In genomic region chr13:76697277-76697676, GRCh38 we compare ENCODE assay signal across 21 cellular contexts.
"Had no signal": no experiment of that assay in that cellular context is flagged by ENCODE, and none has a peak within 500 bp of the region (broad histone marks: within the 10 kb centered on the region; RNA-seq: fewer than 3 reads in every experiment).

No MANE protein-coding gene starts in this region.

- H3K36me3 ChIP-seq: gastroesophageal sphincter, left ventricle myocardium inferior, lower lobe of right lung, neutrophil, sigmoid colon, tibial artery, upper lobe of right lung had no signal

- FAIRE-seq: endothelial cell of umbilical vein, keratinocyte, small intestine had no signal

- H3K4me3 ChIP-seq: coronary artery, gastroesophageal sphincter, left ventricle myocardium inferior, lower lobe of right lung, sigmoid colon, tibial artery, upper lobe of right lung had no signal

- H3K36me3 Mint-ChIP-seq: immature natural killer cell; memory B cell; naive thymus-derived CD8-positive, alpha-beta T cell; stimulated activated memory B cell treated with anti-CD40 and anti-IgM and Interleukin-4, amounts not matched to agents 10 μg/mL and 1 μg/mL and 100 μg/mL, for 72 hours had no signal

- H3K27ac Mint-ChIP-seq: endodermal cell; immature natural killer cell; memory B cell; naive thymus-derived CD8-positive, alpha-beta T cell; stimulated activated memory B cell treated with anti-CD40 and anti-IgM and Interleukin-4, amounts not matched to agents 10 μg/mL and 1 μg/mL and 100 μg/mL, for 72 hours; stimulated activated naive CD8-positive, alpha-beta T cell treated with anti-CD3 and anti-CD28 coated beads, Interleukin-15, Interleukin-2, amounts not matched to agents 100 ng/mL and 50 ng/mL, for 24 hours had no signal

- H3K9me3 Mint-ChIP-seq: endodermal cell; memory B cell; stimulated activated memory B cell treated with anti-CD40 and anti-IgM and Interleukin-4, amounts not matched to agents 10 μg/mL and 1 μg/mL and 100 μg/mL, for 72 hours; stimulated activated naive CD8-positive, alpha-beta T cell treated with anti-CD3 and anti-CD28 coated beads, Interleukin-15, Interleukin-2, amounts not matched to agents 100 ng/mL and 50 ng/mL, for 24 hours had no signal

- H3K9me3 ChIP-seq: gastroesophageal sphincter, left ventricle myocardium inferior, lower lobe of right lung, neutrophil, sigmoid colon, tibial artery, upper lobe of right lung had no signal

- DNase-seq: effector CD4-positive, alpha-beta T cell; endodermal cell; erythroblast; immature natural killer cell; left cardiac atrium; left ventricle myocardium inferior; lower lobe of right lung; naive thymus-derived CD8-positive, alpha-beta T cell; sigmoid colon; small intestine; stimulated activated CD4-positive, alpha-beta T cell treated with anti-CD3 and anti-CD28 coated beads, Interleukin-2, amount 100 ng/mL, for 48 hours; tibial artery; upper lobe of right lung had no signal

- H3K27ac ChIP-seq: coronary artery, gastroesophageal sphincter, left ventricle myocardium inferior, lower lobe of right lung, neutrophil, tibial artery, upper lobe of right lung had no signal

- H3K27me3 ChIP-seq: gastroesophageal sphincter, neutrophil, sigmoid colon, tibial artery, upper lobe of right lung had no signal

- H3K4me3 Mint-ChIP-seq: endodermal cell; immature natural killer cell; memory B cell; naive thymus-derived CD8-positive, alpha-beta T cell; stimulated activated memory B cell treated with anti-CD40 and anti-IgM and Interleukin-4, amounts not matched to agents 10 μg/mL and 1 μg/mL and 100 μg/mL, for 72 hours; stimulated activated naive CD8-positive, alpha-beta T cell treated with anti-CD3 and anti-CD28 coated beads, Interleukin-15, Interleukin-2, amounts not matched to agents 100 ng/mL and 50 ng/mL, for 24 hours had no signal

- ATAC-seq: gastroesophageal sphincter; left cardiac atrium; lower lobe of right lung; naive thymus-derived CD8-positive, alpha-beta T cell; stimulated activated memory B cell treated with anti-CD40 and anti-IgM and Interleukin-4, amounts not matched to agents 10 μg/mL and 1 μg/mL and 100 μg/mL, for 72 hours; upper lobe of right lung had no signal

- H3K4me1 ChIP-seq: gastroesophageal sphincter, left ventricle myocardium inferior, lower lobe of right lung, sigmoid colon, tibial artery, upper lobe of right lung had no signal

- H3K4me1 Mint-ChIP-seq: endodermal cell; immature natural killer cell; memory B cell; naive thymus-derived CD8-positive, alpha-beta T cell; stimulated activated memory B cell treated with anti-CD40 and anti-IgM and Interleukin-4, amounts not matched to agents 10 μg/mL and 1 μg/mL and 100 μg/mL, for 72 hours had no signal
